In genomic region chr4:100948911-100949310, GRCh38 we compare ENCODE assay signal across 21 cellular contexts.
"Had no signal": no experiment of that assay in that cellular context is flagged by ENCODE, and none has a peak within 500 bp of the region (broad histone marks: within the 10 kb centered on the region; RNA-seq: fewer than 3 reads in every experiment).

No MANE protein-coding gene starts in this region.

- H3K27ac ChIP-seq: RWPE1 had no signal

- H3K27me3 ChIP-seq: MG63 had no signal

- H3K4me2 ChIP-seq: SK-N-SH had no signal

- H3K9me3 ChIP-seq: MG63, SK-N-SH had no signal

- H3K36me3 ChIP-seq: MG63 had no signal

- ATAC-seq: HepG2, Panc1 had no signal

- H3K4me3 ChIP-seq: MG63 had no signal

- H3K9me2 ChIP-seq: SK-N-SH had no signal

- H3K9ac ChIP-seq: SK-N-SH had no signal

- DNase-seq: IMR-90, Karpas-422, KG1, MG63, NCI-H1092, NCI-H1105 treated with DMSO at 0.1 percent for 48 hours, NCI-H1417 treated with DMSO at 0.1 percent for 48 hours, NCI-H146, NCI-H1694 treated with DMSO at 0.1 percent for 48 hours, NCI-H1930, NCI-H2081, NCI-H2107, NCI-H2227 treated with DMSO at 0.1 percent for 48 hours, NCI-H510A, NCI-H524 treated with DMSO at 0.1 percent for 48 hours, NCI-H774, SHP77, SK-N-SH had no signal
